In genomic region chr5:14240366-14240765, GRCh38 we compare ENCODE assay signal across 14 cellular contexts.
DNase-seq lines count a peak whose midpoint lies in the region; ATAC-seq, FAIRE-seq and TF ChIP-seq lines count a peak whose summit lies in the region.
"Had no signal": no experiment of that assay in that cellular context is flagged by ENCODE, and none has a peak within 500 bp of the region (broad histone marks: within the 10 kb centered on the region; RNA-seq: fewer than 3 reads in every experiment).

No MANE protein-coding gene starts in this region.

- intact Hi-C loops in IMR-90 (cut with micrococcal nuclease) = no loop called here
- intact Hi-C loops in GM12878 (cut with micrococcal nuclease; ENCODE audit: unreplicated experiment) = no loop called here

- H3K9me3 ChIP-seq in IMR-90 (ENCODE audit: control insufficient read depth, insufficient read depth, low read length) = no peaks in the 10 kb centered on the region
- no peaks in the 10 kb centered on the region; the same call in 2 of the 3 replicates for H3K9me3 ChIP-seq in GM12878 (replicated peaks; ENCODE audit: control insufficient read depth, insufficient read depth, low read length)
- no peaks in the 10 kb centered on the region for H3K9me3 ChIP-seq in mesenchymal stem cell (ENCODE audit: control insufficient read depth, low read length)

- H3K79me2 ChIP-seq in GM12878 (ENCODE audit: control insufficient read depth, insufficient read depth, low read length) = peaks cover 82% of the 10 kb centered on the region

- CTCF ChIA-PET in IMR-90 (lab: Yijun Ruan, JAX) = no interaction called here
- CTCF ChIA-PET in GM12878 (lab: Yijun Ruan, JAX) = interaction anchor here (0.8 to 1.4 kb wide), 2 partner anchors 30 to 44 kb away, joined by 3 to 4 read pairs; no protein-coding TSS in a partner anchor

- H4K20me1 ChIP-seq in IMR-90 (ENCODE audit: insufficient read depth, low read length) = peaks cover 97% of the 10 kb centered on the region
- H4K20me1 ChIP-seq in GM12878 (ENCODE audit: control insufficient read depth, insufficient read depth) = no peaks in the 10 kb centered on the region

- peak overlapping the region; percentile 31; the same call in 1 of the 2 replicates for H2BK20ac ChIP-seq in IMR-90 (ENCODE audit: low read depth, low read length)

- peak overlapping the region; percentile 39; the same call in 1 of the 2 replicates for H3K4ac ChIP-seq in IMR-90 (ENCODE audit: low read depth, low read length)
- H3K4ac ChIP-seq in mesenchymal stem cell (ENCODE audit: low read depth in 1 of 2, low read length in 2 of 2) = no peak overlapping the region

- H3K36me3 ChIP-seq in IMR-90 (ENCODE audit: control insufficient read depth, insufficient read depth, low read length) (peaks cover 13% of the 10 kb centered on the region), GM12878 (ENCODE audit: control insufficient read depth in 2 of 2, insufficient read depth in 2 of 2, low read length in 1 of 2) (peaks cover 0 to 2% of the 10 kb centered on the region in 2 experiments; a peak in 2 of 4 replicates), mesenchymal stem cell (ENCODE audit: control insufficient read depth in 1 of 2, insufficient read depth in 2 of 2, low read depth in 1 of 2, low read length in 2 of 2) (peaks cover 8% of the 10 kb centered on the region in 2 experiments)

- peak overlapping the region; percentile 15; the same call in 1 of the 2 replicates for H4K5ac ChIP-seq in IMR-90 (ENCODE audit: low read depth, low read length)

- H4K91ac ChIP-seq in IMR-90 (ENCODE audit: insufficient read depth, low read depth, low read length) = peak overlapping the region; percentile 73
- no peak overlapping the region for H4K91ac ChIP-seq in mesenchymal stem cell (ENCODE audit: low read length)

- H4K8ac ChIP-seq in IMR-90 (ENCODE audit: low read depth in 2 of 2, low read length in 2 of 2) = peak overlapping the region in 1 of 2 experiments; percentile 46; a peak in 2 of 4 replicates
- no peak overlapping the region for H4K8ac ChIP-seq in mesenchymal stem cell (ENCODE audit: low read length)

- no peaks in the 10 kb centered on the region for H3K27me3 ChIP-seq in IMR-90 (ENCODE audit: control insufficient read depth, insufficient read depth, low read length)
- no peaks in the 10 kb centered on the region for H3K27me3 ChIP-seq in GM12878 (replicated peaks in 1 of 2; ENCODE audit: control insufficient read depth in 2 of 2, insufficient read depth in 2 of 2, low read length in 1 of 2)
- H3K27me3 ChIP-seq in mesenchymal stem cell (ENCODE audit: control insufficient read depth in 1 of 2, insufficient read depth in 1 of 2, low read length in 2 of 2) = no peaks in the 10 kb centered on the region

- no TSS peak for BruUV-seq in IMR-90 (replicated peaks; lab: Mats Ljungman, UMichigan)
- BruUV-seq in GM12878 (replicated peaks; lab: Mats Ljungman, UMichigan) = no TSS peak

- dilution Hi-C loops in IMR-90 (cut with HindIII; ENCODE audit: low sequenced_read_pairs, unreplicated experiment) = no loop called here

- peaks cover 3 to 35% of the 10 kb centered on the region in 2 experiments; a peak in 3 of 4 replicates for H3K79me1 ChIP-seq in IMR-90 (ENCODE audit: low read depth in 1 of 2, low read length in 2 of 2)
- no peaks in the 10 kb centered on the region for H3K79me1 ChIP-seq in mesenchymal stem cell (replicated peaks; ENCODE audit: low read length, poor library complexity, severe bottlenecking)

- H2BK5ac ChIP-seq in IMR-90 (ENCODE audit: low read depth, low read length, poor library complexity, severe bottlenecking) (peak overlapping the region; percentile 82), mesenchymal stem cell (ENCODE audit: low read depth, low read length, poor library complexity, severe bottlenecking) (no peak overlapping the region)

- H3K4me3 ChIP-seq in IMR-90 (ENCODE audit: insufficient read depth, low read depth, low read length) (no peak overlapping the region), GM12878 (no peak overlapping the region), mesenchymal stem cell (ENCODE audit: insufficient read depth in 1 of 2, low read depth in 1 of 2, low read length in 2 of 2) (no peak overlapping the region)

- H2AFZ ChIP-seq in IMR-90 (replicated peaks; ENCODE audit: low read length, poor library complexity) (no peak overlapping the region), GM12878 (ENCODE audit: control insufficient read depth, low read depth, low read length) (no peak overlapping the region), mesenchymal stem cell (ENCODE audit: low read depth, low read length) (no peak overlapping the region)

- TF ChIP-seq RAD21 in IMR-90 (IDR thresholded peaks at IDR 0.05; ENCODE audit: low read length) (no peak), GM12878 (IDR thresholded peaks at IDR 0.05; ENCODE audit: insufficient read depth, low read depth, low read length) (no peak)

- TF ChIP-seq POLR2A in IMR-90 (IDR thresholded peaks at IDR 0.05; ENCODE audit: low read depth, low read length) (no peak), GM12878 (IDR thresholded peaks at IDR 0.05; ENCODE audit: low read depth, low read length) (no peak)

- POLR2A ChIA-PET in IMR-90 (lab: Charles Lee; ENCODE audit: unreplicated experiment) = no interaction called here
- POLR2A ChIA-PET in GM12878 (lab: Charles Lee) = interaction anchor here (0.6 to 1.4 kb wide), 2 partner anchors 9 to 29 kb away, joined by 4 to 6 read pairs; no protein-coding TSS in a partner anchor

- peaks cover 39% of the 10 kb centered on the region for H3K9me1 ChIP-seq in IMR-90 (ENCODE audit: insufficient read depth, low read length)

- H3K56ac ChIP-seq in IMR-90 (ENCODE audit: extremely low read depth, insufficient read depth, low read length) = peak overlapping the region; percentile 55

- H3K27ac ChIP-seq in IMR-90 (ENCODE audit: insufficient read depth, low read length) = peak overlapping the region; percentile 64; the same call in 1 of the 2 replicates
- no peak overlapping the region for H3K27ac ChIP-seq in GM12878 (ENCODE audit: control insufficient read depth, insufficient read depth)
- no peak overlapping the region for H3K27ac ChIP-seq in mesenchymal stem cell (ENCODE audit: low read length, poor library complexity, severe bottlenecking)
- H3K27ac ChIP-seq: VCaP had no signal

- H3K9ac ChIP-seq in IMR-90 (ENCODE audit: low read depth, low read length) (peak overlapping the region; percentile 55; the same call in 1 of the 2 replicates), GM12878 (ENCODE audit: control insufficient read depth, insufficient read depth, low read length) (no peak overlapping the region), mesenchymal stem cell (ENCODE audit: low read length) (peak overlapping the region; percentile 31)

- H2AK5ac ChIP-seq in IMR-90 (ENCODE audit: low read depth, low read length) (peak overlapping the region; percentile 35; the same call in 1 of the 2 replicates), mesenchymal stem cell (ENCODE audit: low read length, severe bottlenecking) (no peak overlapping the region)

- H3K18ac ChIP-seq in IMR-90 (ENCODE audit: low read depth, low read length) (peak overlapping the region; percentile 43; the same call in 1 of the 2 replicates), mesenchymal stem cell (ENCODE audit: low read depth in 1 of 2, low read length in 2 of 2) (peak overlapping the region in 1 of 2 experiments; percentile 21)

- H2AK9ac ChIP-seq in IMR-90 (replicated peaks; ENCODE audit: low read depth, low read length, poor library complexity) = no peak overlapping the region

- WGBS in IMR-90 (ENCODE audit: extremely low coverage in 2 of 2, insufficient read length in 1 of 2), 2 experiments = no CpG with 5 or more reads among the region's 2 CpGs
- WGBS in GM12878 (ENCODE audit: insufficient coverage, insufficient replicate concordance, low lambda C conversion rate, missing lambda C conversion rate) = 78% methylated on average over 2 of the region's 2 CpGs
- WGBS in mesenchymal stem cell = no CpG with 5 or more reads among the region's 2 CpGs

- H3K23ac ChIP-seq in IMR-90 (ENCODE audit: low read depth, low read length) = peak overlapping the region; percentile 61; the same call in 1 of the 2 replicates
- no peak overlapping the region for H3K23ac ChIP-seq in mesenchymal stem cell (ENCODE audit: low read length in 2 of 2)

- TF ChIP-seq CTCF in IMR-90 (conservative IDR thresholded peaks at IDR 0.05; ENCODE audit: low read depth, low read length) (no peak), GM12878 (IDR thresholded peaks at IDR 0.05 in 2 of 3, conservative IDR thresholded peaks at IDR 0.05 in 1 of 3; ENCODE audit: control insufficient read depth in 2 of 3, extremely low read depth in 1 of 3, insufficient read depth in 1 of 3, low read depth in 3 of 3, low read length in 3 of 3) (no peak), GM20000 (IDR thresholded peaks at IDR 0.05; ENCODE audit: extremely low read depth, missing control alignments) (no peak)

- SMC1A ChIA-PET in GM12878 (lab: Charles Lee; ENCODE audit: uncharacterized antibody, unreplicated experiment) = interaction anchor here (0.7 to 1.9 kb wide), 9 partner anchors 9 to 132 kb away, joined by 3 to 7 read pairs (median 3); no protein-coding TSS in a partner anchor

- RAD21 ChIA-PET in GM12878 (lab: Charles Lee; ENCODE audit: unreplicated experiment) = interaction anchor here (1.3 to 2.2 kb wide), 3 partner anchors 9 to 23 kb away, joined by 3 to 6 read pairs (median 5); no protein-coding TSS in a partner anchor

- ATAC-seq in IMR-90 (ENCODE audit: low read depth) (peak; percentile 15; the same call in 1 of the 2 replicates), GM12878 (no peak), HG02885 (IDR thresholded peaks at IDR 0.05; ENCODE audit: poor library complexity, unreplicated experiment) (no peak), HG03159 (IDR thresholded peaks at IDR 0.05; ENCODE audit: unreplicated experiment) (no peak)

- in situ Hi-C loops in IMR-90 (cut with MboI; ENCODE audit: low sequenced_read_pairs) (no loop called here), GM12878 (cut with MboI) (no loop called here)

- peaks cover 38% of the 10 kb centered on the region for H3K4me1 ChIP-seq in IMR-90 (ENCODE audit: control insufficient read depth, insufficient read depth, low read length)
- peaks cover 14% of the 10 kb centered on the region for H3K4me1 ChIP-seq in GM12878 (ENCODE audit: control insufficient read depth, insufficient read depth, low read length)
- H3K4me1 ChIP-seq in mesenchymal stem cell (ENCODE audit: control insufficient read depth, insufficient read depth, low read depth, low read length) = peaks cover 25% of the 10 kb centered on the region

- DNase-seq in AG20443 (ENCODE audit: low spot score) (peak; percentile 53), IMR-90 (peak; percentile 59), GM12878 (ENCODE audit: low read depth, low spot score) (no peak), mesenchymal stem cell (no peak), GM20000 (ENCODE audit: low spot score) (no peak), ecto neural progenitor cell (ENCODE audit: low spot score) (no peak)
- DNase-seq: activated naive CD4-positive, alpha-beta T cell treated with anti-CD3 and anti-CD28 coated beads, Interleukin-2, amount 10 ng/mL, durations not matched to agents 7 days and 5 days; GDM1; NCI-H1417; NK-92 treated with Interleukin-12 subunit alpha and Interleukin-12 subunit beta, amount 100 ng/mL, for 24 hours; stimulated activated CD4-positive, alpha-beta T cell treated with anti-CD3 and anti-CD28 coated beads, Interleukin-1b, Interleukin-23, amount 100 ng/mL, for 48 hours had no signal

- no peak overlapping the region for H2BK12ac ChIP-seq in mesenchymal stem cell (ENCODE audit: low read length in 2 of 2)

- peak; percentile 57 for FAIRE-seq in GM12878 (lab: Jason Lieb, UNC)

- H2BK120ac ChIP-seq in IMR-90 (ENCODE audit: low read depth, low read length) (peak overlapping the region; percentile 42), mesenchymal stem cell (ENCODE audit: low read depth, low read length) (no peak overlapping the region)

- no peak for TF ChIP-seq EP300 in GM12878 (IDR thresholded peaks at IDR 0.05; ENCODE audit: borderline replicate concordance in 1 of 2, control insufficient read depth in 1 of 2, low read depth in 2 of 2, low read length in 2 of 2)

- peak overlapping the region; percentile 70; the same call in 1 of the 3 replicates for H2BK15ac ChIP-seq in IMR-90 (ENCODE audit: low read depth, low read length)
- H2BK15ac ChIP-seq in mesenchymal stem cell (ENCODE audit: low read depth, poor library complexity, severe bottlenecking) = no peak overlapping the region

- H3K4me2 ChIP-seq in IMR-90 (ENCODE audit: low read depth, low read length) (peak overlapping the region; percentile 60), GM12878 (ENCODE audit: control insufficient read depth, insufficient read depth) (no peak overlapping the region), mesenchymal stem cell (ENCODE audit: low read length, poor library complexity, severe bottlenecking) (no peak overlapping the region)

- H3K14ac ChIP-seq in IMR-90 (replicated peaks; ENCODE audit: low read depth, low read length) (peak overlapping the region; percentile 38; the same call in 1 of the 2 replicates), mesenchymal stem cell (ENCODE audit: low read length in 2 of 2) (no peak overlapping the region)

Comparison
In these comparisons a context has a peak if more than half of its experiments do, and no peak if none do; other contexts are left out.
1. DNase-seq: peak in AG20443 (single experiment) and IMR-90 (single experiment); none in GM12878 (single experiment), mesenchymal stem cell (single experiment), GM20000 (single experiment) and ecto neural progenitor cell (single experiment).